8 cellular contexts compared by ENCODE assay signal in genomic region chr2:23924589-23925359, GRCh38. TPM values are rescaled to one million over a fixed set of nuclear protein-coding genes. Genes with fewer than 3 reads are reported as not detected.
DNase-seq lines count a peak whose midpoint lies in the region; ATAC-seq, FAIRE-seq and TF ChIP-seq lines count a peak whose summit lies in the region.

No MANE protein-coding gene starts in this region.

- no peak overlapping the region for H3K27ac Mint-ChIP-seq in T-helper 1 cell treated with Interleukin-12 subunit alpha and Interleukin-12 subunit beta and Interleukin-4 antibody, amounts not matched to agents 30 μg/mL and 1 μg/mL, for 36 hours
- H3K27ac Mint-ChIP-seq in T-cell (peak overlapping the region in 1 of 2 donors; percentile 97), glutamatergic neuron (ENCODE audit: unreplicated experiment) (peak overlapping the region; percentile 96)
- no peak overlapping the region for H3K27ac Mint-ChIP-seq in stimulated activated naive CD8-positive, alpha-beta T cell treated with anti-CD3 and anti-CD28 coated beads, Interleukin-15, amount 100 ng/mL, for 72 hours

- no peaks in the 10 kb centered on the region for H3K9me3 Mint-ChIP-seq in T-helper 1 cell treated with Interleukin-12 subunit alpha and Interleukin-12 subunit beta and Interleukin-4 antibody, amounts not matched to agents 30 μg/mL and 1 μg/mL, for 36 hours
- H3K9me3 Mint-ChIP-seq in T-cell (no peaks in the 10 kb centered on the region), glutamatergic neuron (ENCODE audit: unreplicated experiment) (peaks cover 22% of the 10 kb centered on the region)
- no peaks in the 10 kb centered on the region for H3K9me3 Mint-ChIP-seq in stimulated activated naive CD8-positive, alpha-beta T cell treated with anti-CD3 and anti-CD28 coated beads, Interleukin-15, amount 100 ng/mL, for 72 hours

- no peak for ATAC-seq in T-cell (replicated peaks in 1 of 4)
- no peak for ATAC-seq in stimulated activated naive CD8-positive, alpha-beta T cell treated with anti-CD3 and anti-CD28 coated beads, Interleukin-15, amount 100 ng/mL, for 72 hours

- peaks cover 19% of the 10 kb centered on the region for H3K4me1 Mint-ChIP-seq in T-helper 1 cell treated with Interleukin-12 subunit alpha and Interleukin-12 subunit beta and Interleukin-4 antibody, amounts not matched to agents 30 μg/mL and 1 μg/mL, for 36 hours (ENCODE audit: low read depth)
- H3K4me1 Mint-ChIP-seq in T-cell (peaks cover 64 to 68% (median 66%) of the 10 kb centered on the region in 3 donors), glutamatergic neuron (ENCODE audit: low read depth, unreplicated experiment) (peaks cover 16% of the 10 kb centered on the region)
- peaks cover 58% of the 10 kb centered on the region for H3K4me1 Mint-ChIP-seq in stimulated activated naive CD8-positive, alpha-beta T cell treated with anti-CD3 and anti-CD28 coated beads, Interleukin-15, amount 100 ng/mL, for 72 hours

- CTCF ChIA-PET in T-cell (lab: Charles Lee), result interaction anchor here (0.6 to 5.0 kb wide), 7 partner anchors 16 to 123 kb away, joined by 3 to 54 read pairs (median 10); partner anchors contain the start of genes UBXN2A (in 1 of the 2) and WDCP (in 1 of the 2)

- H3K27me3 Mint-ChIP-seq in T-helper 1 cell treated with Interleukin-12 subunit alpha and Interleukin-12 subunit beta and Interleukin-4 antibody, amounts not matched to agents 30 μg/mL and 1 μg/mL, for 36 hours (ENCODE audit: low read depth), result peaks cover 4% of the 10 kb centered on the region
- H3K27me3 Mint-ChIP-seq in T-cell (no peaks in the 10 kb centered on the region), glutamatergic neuron (ENCODE audit: unreplicated experiment) (peaks cover 16% of the 10 kb centered on the region)
- H3K27me3 Mint-ChIP-seq in stimulated activated naive CD8-positive, alpha-beta T cell treated with anti-CD3 and anti-CD28 coated beads, Interleukin-15, amount 100 ng/mL, for 72 hours, result no peaks in the 10 kb centered on the region

- POLR2A ChIA-PET in T-cell (lab: Charles Lee), result interaction anchor here (0.5 to 3.0 kb wide), 6 partner anchors 10 to 1650 kb away, joined by 3 to 20 read pairs (median 4); partner anchors contain the start of gene SF3B6 (in 1 of the 2)

- TF ChIP-seq POLR2A in H54 (IDR thresholded peaks at IDR 0.05; ENCODE audit: low read depth, low read length), result no peak

- DNase-seq in T-helper 1 cell, result no peak
- no peak for DNase-seq in T-cell
- no peak for DNase-seq in glutamatergic neuron
- no peak for DNase-seq in stimulated activated naive CD8-positive, alpha-beta T cell treated with anti-CD3 and anti-CD28 coated beads, Interleukin-15, amount 100 ng/mL, for 72 hours
- no peak for DNase-seq in H54 (ENCODE audit: insufficient read length, low spot score)
- no peak for DNase-seq in NCI-H2107 treated with DMSO at 0.1 percent for 48 hours (lab: John Stamatoyannopoulos, UW; ENCODE audit: unreplicated experiment)
- no peak for DNase-seq in SKM-1 treated with dmso at 0.1 percent for 144 hours (lab: John Stamatoyannopoulos, UW; ENCODE audit: unreplicated experiment)

- FAIRE-seq in H54 (lab: Jason Lieb, UNC), result no peak

- peaks cover 10% of the 10 kb centered on the region for H3K36me3 Mint-ChIP-seq in T-helper 1 cell treated with Interleukin-12 subunit alpha and Interleukin-12 subunit beta and Interleukin-4 antibody, amounts not matched to agents 30 μg/mL and 1 μg/mL, for 36 hours (ENCODE audit: low read depth)
- no peaks in the 10 kb centered on the region for H3K36me3 Mint-ChIP-seq in T-cell
- H3K36me3 Mint-ChIP-seq in glutamatergic neuron (ENCODE audit: unreplicated experiment), result peaks cover 6% of the 10 kb centered on the region

- TF ChIP-seq CTCF in glutamatergic neuron (IDR thresholded peaks at IDR 0.05; ENCODE audit: partially characterized antibody, unreplicated experiment), result no peak

- H3K4me3 Mint-ChIP-seq in T-helper 1 cell treated with Interleukin-12 subunit alpha and Interleukin-12 subunit beta and Interleukin-4 antibody, amounts not matched to agents 30 μg/mL and 1 μg/mL, for 36 hours, result peak overlapping the region; percentile 29
- H3K4me3 Mint-ChIP-seq in T-cell (peak overlapping the region; percentile 94 to 98 (median 97)), glutamatergic neuron (ENCODE audit: unreplicated experiment) (peak overlapping the region; percentile 99)
- H3K4me3 Mint-ChIP-seq in stimulated activated naive CD8-positive, alpha-beta T cell treated with anti-CD3 and anti-CD28 coated beads, Interleukin-15, amount 100 ng/mL, for 72 hours, result peak overlapping the region; percentile 98 to 99

RNA-seq across cellular contexts. Expression of gene ATAD2B, which starts 2.1 kb away (rescaled TPM):
- total RNA-seq in T-cell (10 to 100 TPM; 33.9 to 49.3 (median 40.6) TPM), glutamatergic neuron (ENCODE audit: unreplicated experiment) (108 TPM)

RNA-seq across cellular contexts. Expression of gene UBXN2A, which starts 15.5 kb away (rescaled TPM):
- total RNA-seq in T-cell (10 to 100 TPM; 10.1 to 14.3 (median 12.3) TPM), glutamatergic neuron (ENCODE audit: unreplicated experiment) (20.0 TPM)

Comparison
In these comparisons a context has a peak if more than half of its experiments do, and no peak if none do; other contexts are left out.
1. H3K4me3 Mint-ChIP-seq: peak in every context shown above with its lines; median percentile 99 in glutamatergic neuron; 98 in stimulated activated naive CD8-positive, alpha-beta T cell treated with anti-CD3 and anti-CD28 coated beads, Interleukin-15, amount 100 ng/mL, for 72 hours; 97 in T-cell; 29 in T-helper 1 cell treated with Interleukin-12 subunit alpha and Interleukin-12 subunit beta and Interleukin-4 antibody, amounts not matched to agents 30 μg/mL and 1 μg/mL, for 36 hours.